10 cellular contexts compared by ENCODE assay signal in genomic region chr2:226995625-226996041, GRCh38.
DNase-seq lines count a peak whose midpoint lies in the region; ATAC-seq and TF ChIP-seq lines count a peak whose summit lies in the region.
"Had no signal": no experiment of that assay in that cellular context is flagged by ENCODE, and none has a peak within 500 bp of the region (broad histone marks: within the 10 kb centered on the region; RNA-seq: fewer than 3 reads in every experiment).

No MANE protein-coding gene starts in this region.

- H3K4me3 Mint-ChIP-seq in IgD-negative memory B cell, result no peak overlapping the region

- H3K36me3 ChIP-seq in gastroesophageal sphincter, result peaks cover 0 to 56% of the 10 kb centered on the region in 2 donors

- TF ChIP-seq EP300 in gastroesophageal sphincter (IDR thresholded peaks at IDR 0.05), result no peak

- no peaks in the 10 kb centered on the region for H3K4me1 ChIP-seq in gastroesophageal sphincter
- H3K4me1 ChIP-seq: left lung, upper lobe of left lung had no signal

- DNase-seq in dedifferentiated amniotic fluid mesenchymal stem cell (ENCODE audit: extremely low spot score), result peak; percentile 17
- DNase-seq in stimulated activated CD4-positive, alpha-beta T cell treated with anti-CD3 and anti-CD28 coated beads, Interleukin-1b, Interleukin-23, amount 100 ng/mL, for 48 hours, result peak; percentile 87

- no peak for TF ChIP-seq POLR2A in gastroesophageal sphincter (IDR thresholded peaks at IDR 0.05)

- ATAC-seq in GM18511 (IDR thresholded peaks at IDR 0.05; ENCODE audit: unreplicated experiment) (peak; percentile 63), HG03196 (IDR thresholded peaks at IDR 0.05; ENCODE audit: unreplicated experiment) (no peak), GM18858 (IDR thresholded peaks at IDR 0.05; ENCODE audit: unreplicated experiment) (no peak), GM18867 (IDR thresholded peaks at IDR 0.05; ENCODE audit: unreplicated experiment) (no peak), gastroesophageal sphincter (no peak)
- ATAC-seq: left lung had no signal

- H3K27ac Mint-ChIP-seq in IgD-negative memory B cell, result peak overlapping the region in 2 of 3 donors; percentile 25 to 33

- WGBS in gastroesophageal sphincter (ENCODE audit: low coverage in 1 of 2), 2 donors, result 86 to 94% methylated on average over 5 to 7 of the region's 15 CpGs

- H3K4me1 Mint-ChIP-seq in IgD-negative memory B cell, result no peaks in the 10 kb centered on the region

- no peaks in the 10 kb centered on the region for H3K9me3 Mint-ChIP-seq in IgD-negative memory B cell

- TF ChIP-seq CTCF in gastroesophageal sphincter (IDR thresholded peaks at IDR 0.05), result no peak

- H3K9me3 ChIP-seq in gastroesophageal sphincter, result no peaks in the 10 kb centered on the region
- H3K9me3 ChIP-seq: left lung, upper lobe of left lung had no signal

- H3K27me3 Mint-ChIP-seq in IgD-negative memory B cell, result no peaks in the 10 kb centered on the region

- peaks cover 19% of the 10 kb centered on the region for H3K36me3 Mint-ChIP-seq in IgD-negative memory B cell

- no peaks in the 10 kb centered on the region for H3K27me3 ChIP-seq in gastroesophageal sphincter
- H3K27me3 ChIP-seq: left lung, upper lobe of left lung had no signal

- no peak overlapping the region for H3K27ac ChIP-seq in gastroesophageal sphincter
- H3K27ac ChIP-seq: left lung, upper lobe of left lung had no signal

- no peak overlapping the region for H3K4me3 ChIP-seq in gastroesophageal sphincter
- H3K4me3 ChIP-seq: left lung, upper lobe of left lung had no signal
